Comparison of ENCODE assay signal across 1 cellular context in genomic region chr3:24018784-24019570, GRCh38.
TF ChIP-seq lines count a peak whose summit lies in the region.

No MANE protein-coding gene starts in this region.

TF ChIP-seq in IMR-90, 13 proteins besides CTCF, POLR2A, EP300 and RAD21 (continued from another document):
- TF ChIP-seq CHD1 (IDR thresholded peaks at IDR 0.05; ENCODE audit: low read depth, low read length) (no peak), ELK1 (IDR thresholded peaks at IDR 0.05; ENCODE audit: borderline replicate concordance, low read depth, low read length) (no peak), MAZ (IDR thresholded peaks at IDR 0.05; ENCODE audit: borderline replicate concordance, low read depth, low read length) (no peak), MXI1 (IDR thresholded peaks at IDR 0.05; ENCODE audit: borderline replicate concordance, low read depth, low read length) (no peak)
